In the genomic region with DNA sequence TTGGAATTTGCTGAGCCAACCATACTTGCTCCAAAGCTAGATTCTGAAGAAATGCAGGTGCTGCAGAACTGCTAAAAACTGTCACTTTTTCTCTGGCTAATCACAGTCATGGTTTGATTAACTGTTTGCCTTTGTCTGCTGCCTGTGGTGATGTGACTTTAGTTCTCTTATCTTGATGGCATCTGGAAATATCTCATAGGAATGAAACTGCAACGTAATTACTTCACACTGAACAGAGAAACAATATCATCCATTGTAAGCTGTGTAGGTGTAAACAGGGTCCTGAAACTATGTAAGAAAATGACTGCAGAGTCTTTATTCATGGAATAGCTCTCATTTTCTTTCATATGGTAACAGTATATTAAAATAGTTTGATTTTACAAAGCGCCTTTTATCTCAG, we compare ENCODE assay signal across 31 cellular contexts.
"Had no signal": no experiment of that assay in that cellular context is flagged by ENCODE, and none has a peak within 500 bp of the region (broad histone marks: within the 10 kb centered on the region; RNA-seq: fewer than 3 reads in every experiment).

No MANE protein-coding gene starts in this region.

- H3K27ac Mint-ChIP-seq: activated CD4-positive, alpha-beta T cell treated with anti-CD3 and anti-CD28 coated beads, Interleukin-2, amount 10 ng/mL, durations not matched to agents 7 days and 5 days; activated CD8-positive, alpha-beta memory T cell treated with anti-CD3 and anti-CD28 coated beads, Interleukin-2, amount 10 ng/mL, durations not matched to agents 7 days and 5 days; activated naive CD8-positive, alpha-beta T cell treated with anti-CD3 and anti-CD28 coated beads for 36 hours; activated T-cell treated with anti-CD3 and anti-CD28 coated beads, Interleukin-2, amount 50 U/mL, for 72 hours; activated T-helper 17 cell treated with anti-CD3 and anti-CD28 coated beads, Interleukin-2, amount 50 U/mL, for 72 hours; T-helper 1 cell treated with Interleukin-12 subunit alpha and Interleukin-12 subunit beta and Interleukin-4 antibody, amounts not matched to agents 30 μg/mL and 1 μg/mL, for 36 hours; T-helper 2 cell treated with Interferon-gamma antibody and Interleukin-4, amounts not matched to agents 5 μg/mL and 100 μg/mL, for 36 hours had no signal

- ATAC-seq: activated CD8-positive, alpha-beta memory T cell treated with anti-CD3 and anti-CD28 coated beads, Interleukin-2, amount 10 ng/mL, durations not matched to agents 7 days and 5 days; activated T-cell treated with anti-CD3 and anti-CD28 coated beads, Interleukin-2, amount 50 U/mL, for 72 hours; activated T-helper 17 cell treated with anti-CD3 and anti-CD28 coated beads, Interleukin-2, amount 50 U/mL, for 72 hours; Panc1 had no signal

- H3K27ac ChIP-seq: ascending aorta, breast epithelium, coronary artery, SJCRH30 had no signal

- H3K27me3 ChIP-seq: ascending aorta, breast epithelium, SJCRH30 had no signal

- H3K4me3 Mint-ChIP-seq: activated CD4-positive, alpha-beta T cell treated with anti-CD3 and anti-CD28 coated beads, Interleukin-2, amount 10 ng/mL, durations not matched to agents 7 days and 5 days; activated CD8-positive, alpha-beta memory T cell treated with anti-CD3 and anti-CD28 coated beads, Interleukin-2, amount 10 ng/mL, durations not matched to agents 7 days and 5 days; activated naive CD8-positive, alpha-beta T cell treated with anti-CD3 and anti-CD28 coated beads for 36 hours; activated T-cell treated with anti-CD3 and anti-CD28 coated beads, Interleukin-2, amount 50 U/mL, for 72 hours; activated T-helper 17 cell treated with anti-CD3 and anti-CD28 coated beads, Interleukin-2, amount 50 U/mL, for 72 hours; T-helper 1 cell treated with Interleukin-12 subunit alpha and Interleukin-12 subunit beta and Interleukin-4 antibody, amounts not matched to agents 30 μg/mL and 1 μg/mL, for 36 hours; T-helper 2 cell treated with Interferon-gamma antibody and Interleukin-4, amounts not matched to agents 5 μg/mL and 100 μg/mL, for 36 hours had no signal

- H3K36me3 Mint-ChIP-seq: activated CD8-positive, alpha-beta memory T cell treated with anti-CD3 and anti-CD28 coated beads, Interleukin-2, amount 10 ng/mL, durations not matched to agents 7 days and 5 days; activated naive CD8-positive, alpha-beta T cell treated with anti-CD3 and anti-CD28 coated beads for 36 hours had no signal

- H3K4me2 ChIP-seq: SK-N-SH had no signal

- H3K4me1 Mint-ChIP-seq: activated CD4-positive, alpha-beta T cell treated with anti-CD3 and anti-CD28 coated beads, Interleukin-2, amount 10 ng/mL, durations not matched to agents 7 days and 5 days; activated CD8-positive, alpha-beta memory T cell treated with anti-CD3 and anti-CD28 coated beads, Interleukin-2, amount 10 ng/mL, durations not matched to agents 7 days and 5 days; activated naive CD8-positive, alpha-beta T cell treated with anti-CD3 and anti-CD28 coated beads for 36 hours; activated T-helper 17 cell treated with anti-CD3 and anti-CD28 coated beads, Interleukin-2, amount 50 U/mL, for 72 hours had no signal

- H3K36me3 ChIP-seq: ascending aorta, breast epithelium, SJCRH30 had no signal

- H3K9me3 Mint-ChIP-seq: T-helper 1 cell treated with Interleukin-12 subunit alpha and Interleukin-12 subunit beta and Interleukin-4 antibody, amounts not matched to agents 30 μg/mL and 1 μg/mL, for 36 hours had no signal

- H3K9me3 ChIP-seq: ascending aorta, breast epithelium, SJCRH30 had no signal

- H3K9ac ChIP-seq: SK-N-SH had no signal

- H3K27me3 Mint-ChIP-seq: activated CD4-positive, alpha-beta T cell treated with anti-CD3 and anti-CD28 coated beads, Interleukin-2, amount 10 ng/mL, durations not matched to agents 7 days and 5 days; activated CD8-positive, alpha-beta memory T cell treated with anti-CD3 and anti-CD28 coated beads, Interleukin-2, amount 10 ng/mL, durations not matched to agents 7 days and 5 days; activated naive CD8-positive, alpha-beta T cell treated with anti-CD3 and anti-CD28 coated beads for 36 hours; activated T-helper 17 cell treated with anti-CD3 and anti-CD28 coated beads, Interleukin-2, amount 50 U/mL, for 72 hours had no signal

- DNase-seq: activated CD4-positive, alpha-beta T cell treated with anti-CD3 and anti-CD28 coated beads, Interleukin-2, amount 10 ng/mL, durations not matched to agents 7 days and 5 days; activated CD4-positive, alpha-beta T cell treated with anti-CD3 and anti-CD28 coated beads, Interleukin-2, amount 50 U/mL, for 48 hours; activated CD8-positive, alpha-beta memory T cell treated with anti-CD3 and anti-CD28 coated beads for 24 hours; activated CD8-positive, alpha-beta memory T cell treated with anti-CD3 and anti-CD28 coated beads, Interleukin-2, amount 10 ng/mL, durations not matched to agents 7 days and 5 days; activated CD8-positive, alpha-beta memory T cell treated with anti-CD3 and anti-CD28 coated beads, Interleukin-2, amount 50 U/mL, for 48 hours; activated effector memory CD4-positive, alpha-beta T cell treated with anti-CD3 and anti-CD28 coated beads, Interleukin-2, amount 50 U/mL, for 16 hours; activated naive CD4-positive, alpha-beta T cell; activated naive CD4-positive, alpha-beta T cell treated with anti-CD3 and anti-CD28 coated beads, Interleukin-2, amount 50 U/mL, for 16 hours; activated naive CD8-positive, alpha-beta T cell treated with anti-CD3 and anti-CD28 coated beads for 36 hours; activated T-cell treated with anti-CD3 and anti-CD28 coated beads, Interleukin-2, amount 50 U/mL, for 72 hours; amygdala; MM.1S; MV-4-11; NCI-H1105; NCI-H1417 treated with DMSO at 0.1 percent for 48 hours; NCI-H187; NCI-H2029 treated with DMSO at 0.1 percent for 48 hours; NCI-H2107; NCI-H2171; NCI-H510A; NCI-H526; SHP77; SJCRH30; SK-N-SH had no signal

- H3K4me3 ChIP-seq: ascending aorta, breast epithelium, coronary artery, SJCRH30 had no signal

- H3K4me1 ChIP-seq: ascending aorta, breast epithelium, SJCRH30 had no signal
